Comparison of ENCODE assay signal across 8 cellular contexts in genomic region chr16:30096105-30096861, GRCh38. TPM values are rescaled to one million over a fixed set of nuclear protein-coding genes. Genes with fewer than 3 reads are reported as not detected.
DNase-seq lines count a peak whose midpoint lies in the region; ATAC-seq and TF ChIP-seq lines count a peak whose summit lies in the region.

Gene YPEL3, minus strand, starts transcription at chr16:30096213. Its CDS starts 731 bp downstream, at chr16:30095482.

- CTCF ChIA-PET in IMR-90 (lab: Yijun Ruan, JAX): interaction anchor here (0.6 kb wide), 1 partner anchor 844 kb away, joined by 5 read pairs; no protein-coding TSS in a partner anchor

- H2BK5ac ChIP-seq in IMR-90 (ENCODE audit: low read depth, low read length, poor library complexity, severe bottlenecking): peak within 1 kb of the TSS; percentile 76

- WGBS in IMR-90 (ENCODE audit: extremely low coverage in 2 of 2, insufficient read length in 1 of 2), 2 experiments: 26% methylated on average over 37 of the region's 77 CpGs; no CpG with 5 or more reads in 1 of the 2 experiments

- peak within 1 kb of the TSS; percentile 85 to 97 (median 94) for H3K27ac Mint-ChIP-seq in naive thymus-derived CD8-positive, alpha-beta T cell
- peak within 1 kb of the TSS; percentile 98 for H3K27ac Mint-ChIP-seq in stimulated activated memory B cell treated with anti-CD40 and anti-IgM and Interleukin-4, amounts not matched to agents 10 μg/mL and 1 μg/mL and 100 μg/mL, for 72 hours

- no TSS peak for BruUV-seq in IMR-90 (replicated peaks; lab: Mats Ljungman, UMichigan)

- peak within 1 kb of the TSS; percentile 61 for H2BK120ac ChIP-seq in IMR-90 (ENCODE audit: low read depth, low read length)

- H4K91ac ChIP-seq in IMR-90 (ENCODE audit: insufficient read depth, low read depth, low read length): peak within 1 kb of the TSS; percentile 95

- H3K27me3 ChIP-seq in IMR-90 (ENCODE audit: control insufficient read depth, insufficient read depth, low read length): no peaks in the 10 kb centered on the region

- peak within 1 kb of the TSS; percentile 73 for H3K18ac ChIP-seq in IMR-90 (ENCODE audit: low read depth, low read length)

- H2BK20ac ChIP-seq in IMR-90 (ENCODE audit: low read depth, low read length): peak within 1 kb of the TSS; percentile 20; the same call in 1 of the 2 replicates

- peak within 1 kb of the TSS; percentile 66; the same call in 1 of the 2 replicates for H3K56ac ChIP-seq in IMR-90 (ENCODE audit: extremely low read depth, insufficient read depth, low read length)

- in situ Hi-C loops in IMR-90 (cut with MboI; ENCODE audit: low sequenced_read_pairs): loop anchor here (5.0 kb wide), 1 partner anchor 56 kb away; no protein-coding TSS in a partner anchor

- peaks cover 0 to 18% of the 10 kb centered on the region in 2 experiments; a peak in 2 of 4 replicates for H3K79me1 ChIP-seq in IMR-90 (ENCODE audit: low read depth in 1 of 2, low read length in 2 of 2)

- peak within 1 kb of the TSS; percentile 50 for H3K14ac ChIP-seq in IMR-90 (replicated peaks; ENCODE audit: low read depth, low read length)

- dilution Hi-C loops in IMR-90 (cut with HindIII; ENCODE audit: low sequenced_read_pairs, unreplicated experiment): no loop called here

- peaks cover 14 to 26% (median 22%) of the 10 kb centered on the region in 3 donors for H3K36me3 Mint-ChIP-seq in naive thymus-derived CD8-positive, alpha-beta T cell
- peaks cover 33% of the 10 kb centered on the region for H3K36me3 Mint-ChIP-seq in stimulated activated memory B cell treated with anti-CD40 and anti-IgM and Interleukin-4, amounts not matched to agents 10 μg/mL and 1 μg/mL and 100 μg/mL, for 72 hours

- intact Hi-C loops in IMR-90 (cut with micrococcal nuclease): loop anchor here (10.0 kb wide), 1 partner anchor 309 kb away; the partner anchor contains the start of gene ZNF771

- H3K4me1 Mint-ChIP-seq in naive thymus-derived CD8-positive, alpha-beta T cell: peaks cover 17 to 39% (median 36%) of the 10 kb centered on the region in 4 donors
- H3K4me1 Mint-ChIP-seq in stimulated activated memory B cell treated with anti-CD40 and anti-IgM and Interleukin-4, amounts not matched to agents 10 μg/mL and 1 μg/mL and 100 μg/mL, for 72 hours: peaks cover 42% of the 10 kb centered on the region

- TF ChIP-seq RAD21 in IMR-90 (IDR thresholded peaks at IDR 0.05; ENCODE audit: low read length): no peak

- peak within 1 kb of the TSS; percentile 91 for H3K27ac ChIP-seq in IMR-90 (ENCODE audit: insufficient read depth, low read length)

- H3K4ac ChIP-seq in IMR-90 (ENCODE audit: low read depth, low read length): peak within 1 kb of the TSS; percentile 77

- peaks cover 13% of the 10 kb centered on the region for H3K4me1 ChIP-seq in IMR-90 (ENCODE audit: control insufficient read depth, insufficient read depth, low read length)

- H2BK15ac ChIP-seq in IMR-90 (ENCODE audit: low read depth, low read length): peak within 1 kb of the TSS; percentile 76; the same call in 1 of the 3 replicates

- H4K20me1 ChIP-seq in IMR-90 (ENCODE audit: insufficient read depth, low read length): no peaks in the 10 kb centered on the region

- TF ChIP-seq POLR2A in IMR-90 (IDR thresholded peaks at IDR 0.05; ENCODE audit: low read depth, low read length): no peak

- peaks cover 6% of the 10 kb centered on the region for H3K36me3 ChIP-seq in IMR-90 (ENCODE audit: control insufficient read depth, insufficient read depth, low read length)

- H3K9me3 Mint-ChIP-seq in naive thymus-derived CD8-positive, alpha-beta T cell: peaks cover 0 to 42% (median 16%) of the 10 kb centered on the region in 9 donors
- peaks cover 12% of the 10 kb centered on the region for H3K9me3 Mint-ChIP-seq in stimulated activated memory B cell treated with anti-CD40 and anti-IgM and Interleukin-4, amounts not matched to agents 10 μg/mL and 1 μg/mL and 100 μg/mL, for 72 hours

- TF ChIP-seq CTCF in AG09319 (IDR thresholded peaks at IDR 0.05; ENCODE audit: low read depth, low read length) (no peak), IMR-90 (conservative IDR thresholded peaks at IDR 0.05; ENCODE audit: low read depth, low read length) (no peak)

- DNase-seq in AG09319 (ENCODE audit: extremely low read depth, low read depth): peak; percentile 78
- DNase-seq in GM19238 (ENCODE audit: insufficient read length, low spot score): peak; percentile 99
- peak; percentile 86 for DNase-seq in IMR-90
- peak; percentile 97 for DNase-seq in RPMI8226
- DNase-seq in activated effector memory CD4-positive, alpha-beta T cell treated with anti-CD3 and anti-CD28 coated beads, Interleukin-2, amount 50 U/mL, for 16 hours: peak; percentile 96
- peak; percentile 73 for DNase-seq in fibroblast of peridontal ligament (ENCODE audit: extremely low read depth)
- DNase-seq in naive thymus-derived CD8-positive, alpha-beta T cell: peak; percentile 82 to 93 (median 88)

- H4K8ac ChIP-seq in IMR-90 (ENCODE audit: low read depth in 2 of 2, low read length in 2 of 2): peak within 1 kb of the TSS; percentile 96 to 100

- H3K9ac ChIP-seq in IMR-90 (ENCODE audit: low read depth, low read length): peak within 1 kb of the TSS; percentile 85

- H3K4me3 Mint-ChIP-seq in naive thymus-derived CD8-positive, alpha-beta T cell: peak within 1 kb of the TSS; percentile 83 to 95 (median 91)
- peak within 1 kb of the TSS; percentile 95 for H3K4me3 Mint-ChIP-seq in stimulated activated memory B cell treated with anti-CD40 and anti-IgM and Interleukin-4, amounts not matched to agents 10 μg/mL and 1 μg/mL and 100 μg/mL, for 72 hours

- H3K23ac ChIP-seq in IMR-90 (ENCODE audit: low read depth, low read length): peak within 1 kb of the TSS; percentile 38; the same call in 1 of the 2 replicates

- POLR2A ChIA-PET in IMR-90 (lab: Charles Lee; ENCODE audit: unreplicated experiment): no interaction called here
- POLR2A ChIA-PET in naive thymus-derived CD8-positive, alpha-beta T cell (lab: Charles Lee): interaction anchor here (0.6 to 9.0 kb wide), 17 partner anchors 9 to 350 kb away, joined by 3 to 320 read pairs (median 4); partner anchors contain the start of genes ALDOA, C16orf54, CORO1A and GDPD3

- no peaks in the 10 kb centered on the region for H3K27me3 Mint-ChIP-seq in naive thymus-derived CD8-positive, alpha-beta T cell
- no peaks in the 10 kb centered on the region for H3K27me3 Mint-ChIP-seq in stimulated activated memory B cell treated with anti-CD40 and anti-IgM and Interleukin-4, amounts not matched to agents 10 μg/mL and 1 μg/mL and 100 μg/mL, for 72 hours

- H2AK5ac ChIP-seq in IMR-90 (ENCODE audit: low read depth, low read length): peak within 1 kb of the TSS; percentile 86

- H3K9me3 ChIP-seq in IMR-90 (ENCODE audit: control insufficient read depth, insufficient read depth, low read length): peaks cover 11% of the 10 kb centered on the region

- peak within 1 kb of the TSS; percentile 99 for H4K5ac ChIP-seq in IMR-90 (ENCODE audit: low read depth, low read length)

- H2AFZ ChIP-seq in IMR-90 (replicated peaks; ENCODE audit: low read length, poor library complexity): peak within 1 kb of the TSS; percentile 98

- no peaks in the 10 kb centered on the region for H3K9me1 ChIP-seq in IMR-90 (ENCODE audit: insufficient read depth, low read length)

- H2AK9ac ChIP-seq in IMR-90 (replicated peaks; ENCODE audit: low read depth, low read length, poor library complexity): peak within 1 kb of the TSS; percentile 98

- H3K4me2 ChIP-seq in IMR-90 (ENCODE audit: low read depth, low read length): peak within 1 kb of the TSS; percentile 96

- ATAC-seq in IMR-90 (ENCODE audit: low read depth): peak; percentile 84
- ATAC-seq in naive thymus-derived CD8-positive, alpha-beta T cell: peak; percentile 58 to 61
- ATAC-seq in stimulated activated memory B cell treated with anti-CD40 and anti-IgM and Interleukin-4, amounts not matched to agents 10 μg/mL and 1 μg/mL and 100 μg/mL, for 72 hours: peak; percentile 73

- peak within 1 kb of the TSS; percentile 54 for H3K4me3 ChIP-seq in IMR-90 (ENCODE audit: insufficient read depth, low read depth, low read length)

TF ChIP-seq in IMR-90, 13 proteins besides CTCF, POLR2A, EP300 and RAD21:
- TF ChIP-seq RCOR1 (IDR thresholded peaks at IDR 0.05; ENCODE audit: insufficient replicate concordance, low read length) (no peak), CEBPB (IDR thresholded peaks at IDR 0.05; ENCODE audit: low read depth, low read length) (no peak), MAZ (IDR thresholded peaks at IDR 0.05; ENCODE audit: borderline replicate concordance, low read depth, low read length) (peak; percentile 67), USF2 (IDR thresholded peaks at IDR 0.05; ENCODE audit: low read depth, low read length) (peak; percentile 22; the same call in 1 of the 2 replicates), MXI1 (IDR thresholded peaks at IDR 0.05; ENCODE audit: borderline replicate concordance, low read depth, low read length) (peak; percentile 22; the same call in 1 of the 2 replicates)

RNA-seq across cellular contexts. Expression of gene YPEL3, which starts in this region (rescaled TPM):
- total RNA-seq in IMR-90 (2012; rRNA removed): 1.1 and 3.1 TPM in 2 replicates
- polyA plus RNA-seq in IMR-90 (2012; rRNA removed): 25.6 and 33.3 TPM in 2 replicates
- polyA plus RNA-seq in IMR-90 (2012; cell fraction: cytosol; rRNA removed): 34.8 and 76.0 TPM in 2 replicates
- 93.1 and 115 TPM in 2 replicates for polyA plus RNA-seq in IMR-90 (2012; cell fraction: nucleus; rRNA removed; ENCODE audit: low replicate concordance)
- total RNA-seq in naive thymus-derived CD8-positive, alpha-beta T cell: 100 to 1,000 TPM; 254 to 264 TPM
- polyA plus RNA-seq in naive thymus-derived CD8-positive, alpha-beta T cell: 100 to 1,000 TPM; 201 to 301 (median 206) TPM

Comparison
In these comparisons a context has a peak if more than half of its experiments do, and no peak if none do; other contexts are left out.
1. Peak in every context shown above with its lines: DNase-seq, ATAC-seq, H3K4me3 ChIP-seq and H3K27ac ChIP-seq.
2. RNA of gene YPEL3 (total RNA-seq): 254 to 264 TPM in naive thymus-derived CD8-positive, alpha-beta T cell; 1.1 to 3.1 TPM in IMR-90; every median in the first group is over 10 times any median in the second.